Comparison of ENCODE assay signal across 1 cellular context in genomic region chr12:34022079-34022830, GRCh38.
TF ChIP-seq lines count a peak whose summit lies in the region.

A gene with protein sequence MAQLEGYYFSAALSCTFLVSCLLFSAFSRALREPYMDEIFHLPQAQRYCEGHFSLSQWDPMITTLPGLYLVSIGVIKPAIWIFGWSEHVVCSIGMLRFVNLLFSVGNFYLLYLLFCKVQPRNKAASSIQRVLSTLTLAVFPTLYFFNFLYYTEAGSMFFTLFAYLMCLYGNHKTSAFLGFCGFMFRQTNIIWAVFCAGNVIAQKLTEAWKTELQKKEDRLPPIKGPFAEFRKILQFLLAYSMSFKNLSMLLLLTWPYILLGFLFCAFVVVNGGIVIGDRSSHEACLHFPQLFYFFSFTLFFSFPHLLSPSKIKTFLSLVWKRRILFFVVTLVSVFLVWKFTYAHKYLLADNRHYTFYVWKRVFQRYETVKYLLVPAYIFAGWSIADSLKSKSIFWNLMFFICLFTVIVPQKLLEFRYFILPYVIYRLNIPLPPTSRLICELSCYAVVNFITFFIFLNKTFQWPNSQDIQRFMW (plus strand): TSS chr12:34022496. CDS start chr12:34022600, 104 bp downstream.

TF ChIP-seq in HepG2, 621 proteins besides CTCF, POLR2A, EP300 and RAD21 (continued from another document and continues in another):
- TF ChIP-seq, protein P1, sequence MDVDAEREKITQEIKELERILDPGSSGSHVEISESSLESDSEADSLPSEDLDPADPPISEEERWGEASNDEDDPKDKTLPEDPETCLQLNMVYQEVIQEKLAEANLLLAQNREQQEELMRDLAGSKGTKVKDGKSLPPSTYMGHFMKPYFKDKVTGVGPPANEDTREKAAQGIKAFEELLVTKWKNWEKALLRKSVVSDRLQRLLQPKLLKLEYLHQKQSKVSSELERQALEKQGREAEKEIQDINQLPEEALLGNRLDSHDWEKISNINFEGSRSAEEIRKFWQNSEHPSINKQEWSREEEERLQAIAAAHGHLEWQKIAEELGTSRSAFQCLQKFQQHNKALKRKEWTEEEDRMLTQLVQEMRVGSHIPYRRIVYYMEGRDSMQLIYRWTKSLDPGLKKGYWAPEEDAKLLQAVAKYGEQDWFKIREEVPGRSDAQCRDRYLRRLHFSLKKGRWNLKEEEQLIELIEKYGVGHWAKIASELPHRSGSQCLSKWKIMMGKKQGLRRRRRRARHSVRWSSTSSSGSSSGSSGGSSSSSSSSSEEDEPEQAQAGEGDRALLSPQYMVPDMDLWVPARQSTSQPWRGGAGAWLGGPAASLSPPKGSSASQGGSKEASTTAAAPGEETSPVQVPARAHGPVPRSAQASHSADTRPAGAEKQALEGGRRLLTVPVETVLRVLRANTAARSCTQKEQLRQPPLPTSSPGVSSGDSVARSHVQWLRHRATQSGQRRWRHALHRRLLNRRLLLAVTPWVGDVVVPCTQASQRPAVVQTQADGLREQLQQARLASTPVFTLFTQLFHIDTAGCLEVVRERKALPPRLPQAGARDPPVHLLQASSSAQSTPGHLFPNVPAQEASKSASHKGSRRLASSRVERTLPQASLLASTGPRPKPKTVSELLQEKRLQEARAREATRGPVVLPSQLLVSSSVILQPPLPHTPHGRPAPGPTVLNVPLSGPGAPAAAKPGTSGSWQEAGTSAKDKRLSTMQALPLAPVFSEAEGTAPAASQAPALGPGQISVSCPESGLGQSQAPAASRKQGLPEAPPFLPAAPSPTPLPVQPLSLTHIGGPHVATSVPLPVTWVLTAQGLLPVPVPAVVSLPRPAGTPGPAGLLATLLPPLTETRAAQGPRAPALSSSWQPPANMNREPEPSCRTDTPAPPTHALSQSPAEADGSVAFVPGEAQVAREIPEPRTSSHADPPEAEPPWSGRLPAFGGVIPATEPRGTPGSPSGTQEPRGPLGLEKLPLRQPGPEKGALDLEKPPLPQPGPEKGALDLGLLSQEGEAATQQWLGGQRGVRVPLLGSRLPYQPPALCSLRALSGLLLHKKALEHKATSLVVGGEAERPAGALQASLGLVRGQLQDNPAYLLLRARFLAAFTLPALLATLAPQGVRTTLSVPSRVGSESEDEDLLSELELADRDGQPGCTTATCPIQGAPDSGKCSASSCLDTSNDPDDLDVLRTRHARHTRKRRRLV (CRISPR knock-in tag; IDR thresholded peaks at IDR 0.05), result 0 out of 2 replicates have a peak, but pooled peaks have one; percentile 76
- TF ChIP-seq ZNF878 (CRISPR knock-in tag; IDR thresholded peaks at IDR 0.05), result no peak
- no peak for TF ChIP-seq ZNF326 (CRISPR knock-in tag; IDR thresholded peaks at IDR 0.05; ENCODE audit: borderline replicate concordance)
- TF ChIP-seq ZNF138 (CRISPR knock-in tag; IDR thresholded peaks at IDR 0.05; ENCODE audit: low read depth), result no peak
- TF ChIP-seq E2F5 (CRISPR knock-in tag; conservative IDR thresholded peaks at IDR 0.05), result peak; percentile 88
- no peak for TF ChIP-seq ZNF101 (CRISPR knock-in tag; IDR thresholded peaks at IDR 0.05; ENCODE audit: borderline replicate concordance, low read depth)
- TF ChIP-seq NCOA1 (CRISPR knock-in tag; IDR thresholded peaks at IDR 0.05), result no peak
- TF ChIP-seq, protein P2, sequence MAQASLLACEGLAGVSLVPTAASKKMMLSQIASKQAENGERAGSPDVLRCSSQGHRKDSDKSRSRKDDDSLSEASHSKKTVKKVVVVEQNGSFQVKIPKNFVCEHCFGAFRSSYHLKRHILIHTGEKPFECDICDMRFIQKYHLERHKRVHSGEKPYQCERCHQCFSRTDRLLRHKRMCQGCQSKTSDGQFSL (CRISPR knock-in tag; IDR thresholded peaks at IDR 0.05), result no peak
- TF ChIP-seq CHD4 (IDR thresholded peaks at IDR 0.05; ENCODE audit: borderline replicate concordance, low read length), result no peak
- TF ChIP-seq GMEB2 (CRISPR knock-in tag; IDR thresholded peaks at IDR 0.05; ENCODE audit: low read depth), result no peak
- TF ChIP-seq ZIK1 (CRISPR knock-in tag; IDR thresholded peaks at IDR 0.05; ENCODE audit: borderline replicate concordance, low read depth), result no peak
- TF ChIP-seq TGIF2 (CRISPR knock-in tag; IDR thresholded peaks at IDR 0.05), result peak; percentile 90
- TF ChIP-seq BRF2 (CRISPR knock-in tag; IDR thresholded peaks at IDR 0.05), result 0 out of 2 replicates have a peak, but pooled peaks have one; percentile 59
- TF ChIP-seq SMAD9 (CRISPR knock-in tag; IDR thresholded peaks at IDR 0.05), result no peak
- peak; percentile 46; the same call in 1 of the 2 replicates for TF ChIP-seq RBFOX2 (IDR thresholded peaks at IDR 0.05; ENCODE audit: low read depth, low read length)
- TF ChIP-seq KDM5A (IDR thresholded peaks at IDR 0.05; ENCODE audit: borderline replicate concordance, low read length), result peak; percentile 87
- TF ChIP-seq, protein P3, sequence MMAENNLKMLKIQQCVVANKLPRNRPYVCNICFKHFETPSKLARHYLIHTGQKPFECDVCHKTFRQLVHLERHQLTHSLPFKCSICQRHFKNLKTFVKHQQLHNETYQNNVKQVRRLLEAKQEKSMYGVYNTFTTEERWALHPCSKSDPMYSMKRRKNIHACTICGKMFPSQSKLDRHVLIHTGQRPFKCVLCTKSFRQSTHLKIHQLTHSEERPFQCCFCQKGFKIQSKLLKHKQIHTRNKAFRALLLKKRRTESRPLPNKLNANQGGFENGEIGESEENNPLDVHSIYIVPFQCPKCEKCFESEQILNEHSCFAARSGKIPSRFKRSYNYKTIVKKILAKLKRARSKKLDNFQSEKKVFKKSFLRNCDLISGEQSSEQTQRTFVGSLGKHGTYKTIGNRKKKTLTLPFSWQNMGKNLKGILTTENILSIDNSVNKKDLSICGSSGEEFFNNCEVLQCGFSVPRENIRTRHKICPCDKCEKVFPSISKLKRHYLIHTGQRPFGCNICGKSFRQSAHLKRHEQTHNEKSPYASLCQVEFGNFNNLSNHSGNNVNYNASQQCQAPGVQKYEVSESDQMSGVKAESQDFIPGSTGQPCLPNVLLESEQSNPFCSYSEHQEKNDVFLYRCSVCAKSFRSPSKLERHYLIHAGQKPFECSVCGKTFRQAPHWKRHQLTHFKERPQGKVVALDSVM (CRISPR knock-in tag; IDR thresholded peaks at IDR 0.05), result 0 out of 2 replicates have a peak, but pooled peaks have one; percentile 27
- TF ChIP-seq ZBTB10 (CRISPR knock-in tag; IDR thresholded peaks at IDR 0.05; ENCODE audit: borderline replicate concordance), result no peak
- TF ChIP-seq TBX3 (IDR thresholded peaks at IDR 0.05; ENCODE audit: borderline replicate concordance), result no peak
- TF ChIP-seq KMT2B (CRISPR knock-in tag; IDR thresholded peaks at IDR 0.05), result peak; percentile 91
- TF ChIP-seq NR2F6 (IDR thresholded peaks at IDR 0.05), result no peak
- peak; percentile 45; the same call in 1 of the 2 replicates for TF ChIP-seq NR2F6 (CRISPR knock-in tag; IDR thresholded peaks at IDR 0.05)
- no peak for TF ChIP-seq ZNF761 (CRISPR knock-in tag; conservative IDR thresholded peaks at IDR 0.05)
- TF ChIP-seq RERE (CRISPR knock-in tag; IDR thresholded peaks at IDR 0.05; ENCODE audit: low read depth), result peak; percentile 45; the same call in 1 of the 2 replicates
- no peak; the same call in 1 of the 2 replicates for TF ChIP-seq LCORL (IDR thresholded peaks at IDR 0.05)
- TF ChIP-seq LCORL (CRISPR knock-in tag; IDR thresholded peaks at IDR 0.05), result peak; percentile 49
- TF ChIP-seq AHR (CRISPR knock-in tag; IDR thresholded peaks at IDR 0.05), result no peak
- no peak for TF ChIP-seq PRMT3 (CRISPR knock-in tag; IDR thresholded peaks at IDR 0.05; ENCODE audit: borderline replicate concordance, low read depth)
- no peak for TF ChIP-seq HMG20B (CRISPR knock-in tag; conservative IDR thresholded peaks at IDR 0.05)
- TF ChIP-seq, protein P4, sequence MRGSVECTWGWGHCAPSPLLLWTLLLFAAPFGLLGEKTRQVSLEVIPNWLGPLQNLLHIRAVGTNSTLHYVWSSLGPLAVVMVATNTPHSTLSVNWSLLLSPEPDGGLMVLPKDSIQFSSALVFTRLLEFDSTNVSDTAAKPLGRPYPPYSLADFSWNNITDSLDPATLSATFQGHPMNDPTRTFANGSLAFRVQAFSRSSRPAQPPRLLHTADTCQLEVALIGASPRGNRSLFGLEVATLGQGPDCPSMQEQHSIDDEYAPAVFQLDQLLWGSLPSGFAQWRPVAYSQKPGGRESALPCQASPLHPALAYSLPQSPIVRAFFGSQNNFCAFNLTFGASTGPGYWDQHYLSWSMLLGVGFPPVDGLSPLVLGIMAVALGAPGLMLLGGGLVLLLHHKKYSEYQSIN (CRISPR knock-in tag; IDR thresholded peaks at IDR 0.05; ENCODE audit: borderline replicate concordance), result no peak
- TF ChIP-seq, protein P5, sequence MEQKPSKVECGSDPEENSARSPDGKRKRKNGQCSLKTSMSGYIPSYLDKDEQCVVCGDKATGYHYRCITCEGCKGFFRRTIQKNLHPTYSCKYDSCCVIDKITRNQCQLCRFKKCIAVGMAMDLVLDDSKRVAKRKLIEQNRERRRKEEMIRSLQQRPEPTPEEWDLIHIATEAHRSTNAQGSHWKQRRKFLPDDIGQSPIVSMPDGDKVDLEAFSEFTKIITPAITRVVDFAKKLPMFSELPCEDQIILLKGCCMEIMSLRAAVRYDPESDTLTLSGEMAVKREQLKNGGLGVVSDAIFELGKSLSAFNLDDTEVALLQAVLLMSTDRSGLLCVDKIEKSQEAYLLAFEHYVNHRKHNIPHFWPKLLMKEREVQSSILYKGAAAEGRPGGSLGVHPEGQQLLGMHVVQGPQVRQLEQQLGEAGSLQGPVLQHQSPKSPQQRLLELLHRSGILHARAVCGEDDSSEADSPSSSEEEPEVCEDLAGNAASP (CRISPR knock-in tag; IDR thresholded peaks at IDR 0.05; ENCODE audit: borderline replicate concordance), result no peak
- TF ChIP-seq KMT2A (CRISPR knock-in tag; IDR thresholded peaks at IDR 0.05), result peak; percentile 92
